Comparison of ENCODE assay signal across 20 cellular contexts in the genomic region with DNA sequence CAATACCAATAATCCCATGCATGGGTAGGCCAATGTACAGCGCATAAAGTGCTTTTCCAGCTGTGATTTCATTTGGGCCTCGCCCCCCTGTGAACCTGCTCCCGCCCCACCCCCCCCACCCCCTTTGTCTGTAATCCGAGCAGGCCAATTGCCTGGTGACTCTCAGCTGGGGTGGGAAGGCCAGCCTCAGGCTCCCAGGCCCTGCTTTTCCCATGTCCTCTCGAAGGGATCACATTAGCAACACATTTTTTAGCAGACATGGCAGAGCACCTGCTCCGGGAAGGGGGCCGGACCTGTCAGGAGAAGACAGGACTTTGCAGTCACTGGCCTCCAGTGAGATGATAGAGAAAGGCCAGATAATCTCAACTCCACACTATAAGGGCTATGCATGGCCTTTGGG.
DNase-seq lines count a peak whose midpoint lies in the region; ATAC-seq and TF ChIP-seq lines count a peak whose summit lies in the region.
"Had no signal": no experiment of that assay in that cellular context is flagged by ENCODE, and none has a peak within 500 bp of the region (broad histone marks: within the 10 kb centered on the region; RNA-seq: fewer than 3 reads in every experiment).

No MANE protein-coding gene starts in this region.

- TF ChIP-seq CTCF in ascending aorta (IDR thresholded peaks at IDR 0.05), result no peak

- H3K27ac ChIP-seq in rectal smooth muscle tissue (ENCODE audit: low read depth, low read length) (peak overlapping the region; percentile 54), ascending aorta (no peak overlapping the region)
- H3K27ac ChIP-seq: psoas muscle, skin epidermis had no signal

- no peak overlapping the region for H3K9ac ChIP-seq in rectal smooth muscle tissue (ENCODE audit: low read length)

- TF ChIP-seq RAD21 in Ishikawa (IDR thresholded peaks at IDR 0.05; ENCODE audit: low read depth), result no peak

- H3K4me3 ChIP-seq in rectal smooth muscle tissue (ENCODE audit: low read length), result no peak overlapping the region
- no peak overlapping the region for H3K4me3 ChIP-seq in ascending aorta
- H3K4me3 ChIP-seq: psoas muscle, skin epidermis had no signal

- H3K27me3 ChIP-seq in rectal smooth muscle tissue (ENCODE audit: control insufficient read depth, insufficient read depth, low read length), result no peaks in the 10 kb centered on the region
- H3K27me3 ChIP-seq in ascending aorta, result no peaks in the 10 kb centered on the region

- no peaks in the 10 kb centered on the region for H3K9me3 ChIP-seq in ascending aorta
- H3K9me3 ChIP-seq: psoas muscle had no signal

- ATAC-seq in HG02588 (IDR thresholded peaks at IDR 0.05; ENCODE audit: unreplicated experiment), result no peak
- ATAC-seq: left lobe of liver; stimulated activated effector memory CD8-positive, alpha-beta T cell treated with anti-CD3 and anti-CD28 coated beads, Interleukin-12 subunit alpha, Interleukin-12 subunit beta, amount 100 ng/mL, for 72 hours had no signal

- H3K36me3 ChIP-seq in rectal smooth muscle tissue (ENCODE audit: control insufficient read depth, insufficient read depth, low read length) (no peaks in the 10 kb centered on the region), ascending aorta (no peaks in the 10 kb centered on the region)

- no peak for TF ChIP-seq EP300 in Ishikawa (IDR thresholded peaks at IDR 0.05; ENCODE audit: borderline replicate concordance)

- DNase-seq in NCI-H2227 (lab: John Stamatoyannopoulos, UW; ENCODE audit: unreplicated experiment) (peak; percentile 22), NCI-H2227 treated with DMSO at 0.1 percent for 48 hours (lab: John Stamatoyannopoulos, UW) (no peak), iPS-NIHi7 (ENCODE audit: extremely low spot score) (peak; percentile 59), ascending aorta (ENCODE audit: low spot score in 2 of 2) (no peak), HEK293T (ENCODE audit: extremely low spot score) (no peak)
- DNase-seq: activated CD4-positive, alpha-beta memory T cell treated with anti-CD3 and anti-CD28 coated beads, Interleukin-2, amount 10 ng/mL, durations not matched to agents 7 days and 5 days; activated CD4-positive, CD25-positive, alpha-beta regulatory T cell; activated T-cell treated with anti-CD3 and anti-CD28 coated beads, Interleukin-2, amount 50 U/mL, for 24 hours; NCI-H1092; NCI-H2081; NCI-H524 treated with DMSO at 0.1 percent for 48 hours; psoas muscle; stimulated activated CD4-positive, alpha-beta T cell treated with anti-CD3 and anti-CD28 coated beads, Interleukin-2, amount 100 ng/mL, for 24 hours; T1000 had no signal

- H3K4me1 ChIP-seq in rectal smooth muscle tissue (ENCODE audit: control insufficient read depth, insufficient read depth, low read length), result peaks cover 35% of the 10 kb centered on the region
- no peaks in the 10 kb centered on the region for H3K4me1 ChIP-seq in ascending aorta
- H3K4me1 ChIP-seq: psoas muscle had no signal

- POLR2A ChIA-PET in HEK293T (lab: Yijun Ruan, JAX), result no interaction called here

- CTCF ChIA-PET in HEK293T (lab: Yijun Ruan, JAX), result no interaction called here

- intact Hi-C loops in ascending aorta (cut with DNase I), result no loop called here

TF ChIP-seq in Ishikawa, 13 proteins besides CTCF, POLR2A, EP300 and RAD21:
- TF ChIP-seq, protein P1, sequence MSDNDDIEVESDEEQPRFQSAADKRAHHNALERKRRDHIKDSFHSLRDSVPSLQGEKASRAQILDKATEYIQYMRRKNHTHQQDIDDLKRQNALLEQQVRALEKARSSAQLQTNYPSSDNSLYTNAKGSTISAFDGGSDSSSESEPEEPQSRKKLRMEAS (IDR thresholded peaks at IDR 0.05), result peak; percentile 34; the same call in 1 of the 2 replicates
- no peak for TF ChIP-seq FOXM1 (IDR thresholded peaks at IDR 0.05; ENCODE audit: borderline replicate concordance, low read depth)

TF ChIP-seq in HEK293T, 16 proteins besides CTCF, POLR2A, EP300 and RAD21:
- TF ChIP-seq ARNT (IDR thresholded peaks at IDR 0.05) (no peak), HDGF (IDR thresholded peaks at IDR 0.05; ENCODE audit: borderline replicate concordance) (no peak), FOXM1 (IDR thresholded peaks at IDR 0.05; ENCODE audit: borderline replicate concordance) (no peak), BHLHE40 (IDR thresholded peaks at IDR 0.05; ENCODE audit: borderline replicate concordance) (no peak), TARDBP (IDR thresholded peaks at IDR 0.05) (no peak), FOXK2 (IDR thresholded peaks at IDR 0.05) (no peak), SP1 (IDR thresholded peaks at IDR 0.05) (no peak), CTBP1 (IDR thresholded peaks at IDR 0.05; ENCODE audit: borderline replicate concordance) (no peak), ZNF384 (IDR thresholded peaks at IDR 0.05) (no peak)
- TF ChIP-seq, protein P2, sequence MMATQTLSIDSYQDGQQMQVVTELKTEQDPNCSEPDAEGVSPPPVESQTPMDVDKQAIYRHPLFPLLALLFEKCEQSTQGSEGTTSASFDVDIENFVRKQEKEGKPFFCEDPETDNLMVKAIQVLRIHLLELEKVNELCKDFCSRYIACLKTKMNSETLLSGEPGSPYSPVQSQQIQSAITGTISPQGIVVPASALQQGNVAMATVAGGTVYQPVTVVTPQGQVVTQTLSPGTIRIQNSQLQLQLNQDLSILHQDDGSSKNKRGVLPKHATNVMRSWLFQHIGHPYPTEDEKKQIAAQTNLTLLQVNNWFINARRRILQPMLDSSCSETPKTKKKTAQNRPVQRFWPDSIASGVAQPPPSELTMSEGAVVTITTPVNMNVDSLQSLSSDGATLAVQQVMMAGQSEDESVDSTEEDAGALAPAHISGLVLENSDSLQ (IDR thresholded peaks at IDR 0.05), result no peak

Comparison
In these comparisons a context has a peak if more than half of its experiments do, and no peak if none do; other contexts are left out.
1. DNase-seq: peak in NCI-H2227 (single experiment) and iPS-NIHi7 (single experiment); none in NCI-H2227 treated with DMSO at 0.1 percent for 48 hours (single experiment), ascending aorta (0 of 2) and HEK293T (single experiment).